ENCODE assay signal across 12 cellular contexts in the genomic region with DNA sequence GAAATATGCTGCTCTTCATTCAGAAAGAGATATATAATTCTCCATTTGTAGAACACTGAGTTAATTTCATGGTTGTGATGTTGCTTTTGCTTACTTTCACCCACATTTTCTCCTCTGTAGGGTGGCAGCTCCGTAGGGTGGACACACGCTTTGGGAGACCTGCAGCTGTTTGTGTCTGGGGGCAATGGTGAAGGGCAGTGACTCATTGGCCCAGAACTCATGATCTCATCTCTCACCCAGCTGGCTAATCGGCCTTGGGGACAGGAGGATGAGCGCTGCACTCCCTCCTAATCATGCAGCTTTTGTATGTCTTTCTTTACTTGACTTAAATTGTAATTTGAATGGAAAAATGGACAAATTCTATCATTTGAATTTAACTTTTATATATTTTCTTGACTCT. TPM values are rescaled to one million over a fixed set of nuclear protein-coding genes. Genes with fewer than 3 reads are reported as not detected.
A peak's percentile ranks its signal among the peaks of the same experiment; 100 is the strongest.
DNase-seq lines count a peak whose midpoint lies in the region; ATAC-seq lines count a peak whose summit lies in the region.
"Had no signal": no experiment of that assay in that cellular context is flagged by ENCODE, and none has a peak within 500 bp of the region (broad histone marks: within the 10 kb centered on the region; RNA-seq: fewer than 3 reads in every experiment).

No MANE protein-coding gene starts in this region.

- H2AFZ ChIP-seq in mesenchymal stem cell (ENCODE audit: low read depth, low read length) = no peak overlapping the region

- H2AK5ac ChIP-seq in mesenchymal stem cell (ENCODE audit: low read length, severe bottlenecking) = no peak overlapping the region

- no peak overlapping the region for H3K9ac ChIP-seq in mesenchymal stem cell (ENCODE audit: low read length)

- H3K27ac Mint-ChIP-seq in naive thymus-derived CD4-positive, alpha-beta T cell = peak overlapping the region in 2 of 9 donors; percentile 25 to 26
- H3K27ac Mint-ChIP-seq: activated CD4-positive, alpha-beta memory T cell treated with anti-CD3 and anti-CD28 coated beads for 36 hours had no signal

- no peaks in the 10 kb centered on the region for H3K27me3 ChIP-seq in mesenchymal stem cell (ENCODE audit: control insufficient read depth in 1 of 2, insufficient read depth in 1 of 2, low read length in 2 of 2)
- H3K27me3 ChIP-seq in naive thymus-derived CD4-positive, alpha-beta T cell (ENCODE audit: control insufficient read depth in 2 of 2, insufficient read depth in 2 of 2, low read length in 2 of 2) = no peaks in the 10 kb centered on the region

- H3K4ac ChIP-seq in mesenchymal stem cell (ENCODE audit: low read depth in 1 of 2, low read length in 2 of 2) = no peak overlapping the region

- intact Hi-C loops in posterior vena cava (cut with DNase I) = no loop called here
- intact Hi-C loops in naive thymus-derived CD4-positive, alpha-beta T cell (cut with micrococcal nuclease) = loop anchor here in 1 of 2 donors (1.0 kb wide), 1 partner anchor 9 kb away; no protein-coding TSS in a partner anchor

- peaks cover 0 to 6% (median 0%) of the 10 kb centered on the region in 11 donors for H3K9me3 Mint-ChIP-seq in naive thymus-derived CD4-positive, alpha-beta T cell
- H3K9me3 Mint-ChIP-seq: CD4-positive, alpha-beta memory T cell had no signal

- no peaks in the 10 kb centered on the region for H3K27me3 Mint-ChIP-seq in naive thymus-derived CD4-positive, alpha-beta T cell
- H3K27me3 Mint-ChIP-seq: activated CD4-positive, alpha-beta memory T cell treated with anti-CD3 and anti-CD28 coated beads for 36 hours; CD4-positive, alpha-beta memory T cell had no signal

- H3K36me3 ChIP-seq in mesenchymal stem cell (ENCODE audit: control insufficient read depth in 1 of 2, insufficient read depth in 2 of 2, low read depth in 1 of 2, low read length in 2 of 2) = peaks cover 0 to 10% of the 10 kb centered on the region in 2 experiments
- no peaks in the 10 kb centered on the region for H3K36me3 ChIP-seq in naive thymus-derived CD4-positive, alpha-beta T cell (ENCODE audit: control insufficient read depth in 2 of 3, insufficient read depth in 3 of 3, low read length in 3 of 3)

- no peak overlapping the region for H2BK15ac ChIP-seq in mesenchymal stem cell (ENCODE audit: low read depth, poor library complexity, severe bottlenecking)

- no peak overlapping the region for H3K14ac ChIP-seq in mesenchymal stem cell (ENCODE audit: low read length in 2 of 2)

- H3K4me1 ChIP-seq in mesenchymal stem cell (ENCODE audit: control insufficient read depth, insufficient read depth, low read depth, low read length) = peaks cover 5% of the 10 kb centered on the region
- no peaks in the 10 kb centered on the region for H3K4me1 ChIP-seq in naive thymus-derived CD4-positive, alpha-beta T cell (ENCODE audit: control insufficient read depth in 2 of 2, insufficient read depth in 2 of 2, low read length in 2 of 2)

- ATAC-seq in HG02678 (IDR thresholded peaks at IDR 0.05; ENCODE audit: unreplicated experiment) = no peak
- ATAC-seq in naive thymus-derived CD4-positive, alpha-beta T cell = no peak

- no peak overlapping the region for H4K8ac ChIP-seq in mesenchymal stem cell (ENCODE audit: low read length)

- peak overlapping the region; percentile 78 for H3K27ac ChIP-seq in mesenchymal stem cell (ENCODE audit: low read length, poor library complexity, severe bottlenecking)
- H3K27ac ChIP-seq in naive thymus-derived CD4-positive, alpha-beta T cell (ENCODE audit: low read depth, low read length) = no peak overlapping the region

- H3K23ac ChIP-seq in mesenchymal stem cell (ENCODE audit: low read length in 2 of 2) = no peak overlapping the region

- H2BK120ac ChIP-seq in mesenchymal stem cell (ENCODE audit: low read depth, low read length) = no peak overlapping the region

- no peaks in the 10 kb centered on the region for H3K9me3 ChIP-seq in mesenchymal stem cell (ENCODE audit: control insufficient read depth, low read length)
- no peaks in the 10 kb centered on the region for H3K9me3 ChIP-seq in naive thymus-derived CD4-positive, alpha-beta T cell (ENCODE audit: control insufficient read depth in 2 of 3, low read length in 3 of 3)

- CTCF ChIA-PET in naive thymus-derived CD4-positive, alpha-beta T cell (lab: Charles Lee) = no interaction called here

- H3K79me1 ChIP-seq in mesenchymal stem cell (replicated peaks; ENCODE audit: low read length, poor library complexity, severe bottlenecking) = peaks cover 25% of the 10 kb centered on the region

- WGBS in mesenchymal stem cell = 0% methylated on average over 2 of the region's 4 CpGs

- no peak overlapping the region for H3K18ac ChIP-seq in mesenchymal stem cell (ENCODE audit: low read depth in 1 of 2, low read length in 2 of 2)

- H3K4me3 ChIP-seq in mesenchymal stem cell (ENCODE audit: insufficient read depth in 1 of 2, low read depth in 1 of 2, low read length in 2 of 2) = no peak overlapping the region
- H3K4me3 ChIP-seq in naive thymus-derived CD4-positive, alpha-beta T cell (ENCODE audit: low read length) = no peak overlapping the region

- H2BK12ac ChIP-seq in mesenchymal stem cell (ENCODE audit: low read length in 2 of 2) = no peak overlapping the region

- DNase-seq in COLO668 (lab: John Stamatoyannopoulos, UW; ENCODE audit: unreplicated experiment) = peak; percentile 15
- DNase-seq in NCI-H82 treated with DMSO at 0.1 percent for 48 hours (lab: John Stamatoyannopoulos, UW; ENCODE audit: unreplicated experiment) = peak; percentile 71
- peak; percentile 65 for DNase-seq in dermis blood vessel endothelial cell
- peak; percentile 89 for DNase-seq in mesenchymal stem cell
- no peak for DNase-seq in posterior vena cava (ENCODE audit: low spot score)
- DNase-seq in naive thymus-derived CD4-positive, alpha-beta T cell = no peak
- DNase-seq in HPDE6-E6E7 (ENCODE audit: extremely low spot score) = no peak
- DNase-seq: activated CD4-positive, alpha-beta memory T cell treated with anti-CD3 and anti-CD28 coated beads for 36 hours; CD4-positive, alpha-beta memory T cell; NCI-H1436; stimulated activated CD4-positive, alpha-beta T cell treated with anti-CD3 and anti-CD28 coated beads, Interleukin-2, amount 100 ng/mL, for 24 hours had no signal

- H3K4me2 ChIP-seq in mesenchymal stem cell (ENCODE audit: low read length, poor library complexity, severe bottlenecking) = peak overlapping the region; percentile 37

- H3K4me1 Mint-ChIP-seq in naive thymus-derived CD4-positive, alpha-beta T cell = peaks cover 5 to 66% (median 49%) of the 10 kb centered on the region in 7 donors

- H4K91ac ChIP-seq in mesenchymal stem cell (ENCODE audit: low read length) = no peak overlapping the region

- peaks cover 5 to 38% (median 18%) of the 10 kb centered on the region in 5 donors for H3K36me3 Mint-ChIP-seq in naive thymus-derived CD4-positive, alpha-beta T cell

- no peak overlapping the region for H2BK5ac ChIP-seq in mesenchymal stem cell (ENCODE audit: low read depth, low read length, poor library complexity, severe bottlenecking)

- no peak overlapping the region for H3K4me3 Mint-ChIP-seq in naive thymus-derived CD4-positive, alpha-beta T cell
- H3K4me3 Mint-ChIP-seq: activated CD4-positive, alpha-beta memory T cell treated with anti-CD3 and anti-CD28 coated beads for 36 hours; CD4-positive, alpha-beta memory T cell had no signal

- POLR2A ChIA-PET in naive thymus-derived CD4-positive, alpha-beta T cell (lab: Charles Lee) = no interaction called here

RNA-seq across cellular contexts. Expression of gene DISC1, which starts 9.6 kb away (rescaled TPM):
- total RNA-seq in dermis blood vessel endothelial cell (9.9 and 19.9 TPM in 2 replicates), posterior vena cava (10 to 100 TPM in 1 of 2 donors, 1 to 10 TPM in 1; 7.9 to 10.9 TPM)
- 5.1 TPM for polyA plus RNA-seq in mesenchymal stem cell (2013, experiment 1 of 2)
- polyA plus RNA-seq in mesenchymal stem cell (2013, experiment 2 of 2) = 4.9 TPM
- 10 to 100 TPM; 17.1 to 33.8 (median 23.5) TPM for total RNA-seq in naive thymus-derived CD4-positive, alpha-beta T cell
- 1 to 10 TPM; 7.8 to 9.0 TPM for polyA plus RNA-seq in naive thymus-derived CD4-positive, alpha-beta T cell

Comparison
In these comparisons a context has a peak if more than half of its experiments do, and no peak if none do; other contexts are left out.
1. DNase-seq: peak in COLO668 (single experiment), NCI-H82 treated with DMSO at 0.1 percent for 48 hours (single experiment), dermis blood vessel endothelial cell (single experiment) and mesenchymal stem cell (single experiment); none in posterior vena cava (single experiment), naive thymus-derived CD4-positive, alpha-beta T cell (0 of 9) and HPDE6-E6E7 (single experiment).